ENCODE assay signal across 11 cellular contexts in the genomic region with DNA sequence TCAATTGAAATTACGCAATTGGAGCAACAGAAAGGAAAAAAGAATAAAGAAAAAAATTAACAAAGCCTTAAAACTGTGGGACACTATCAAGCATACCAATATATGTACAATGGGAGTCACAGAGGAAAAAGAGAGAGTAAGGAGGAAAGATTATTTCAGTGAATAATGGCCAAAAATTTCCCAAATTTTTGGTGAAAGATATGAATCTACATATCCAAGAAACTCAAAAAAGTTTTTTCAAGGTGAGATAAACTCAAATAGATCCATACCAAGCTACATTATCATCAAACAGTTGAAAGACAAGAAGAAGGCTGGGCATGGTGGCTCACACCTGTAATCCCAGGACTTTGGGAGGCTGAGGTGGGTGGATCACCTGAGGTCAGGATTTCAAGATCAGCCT.
"Had no signal": no experiment of that assay in that cellular context is flagged by ENCODE, and none has a peak within 500 bp of the region (broad histone marks: within the 10 kb centered on the region; RNA-seq: fewer than 3 reads in every experiment).

No MANE protein-coding gene starts in this region.

- H3K4me2 ChIP-seq: GM23338 had no signal

- DNase-seq: GM23248, GOT3, H7, H9, HCEC 1CT, HFFc6 had no signal

- H3K4me1 ChIP-seq: HAP-1 had no signal

- H3K4me3 ChIP-seq: GM23248, GM23338, HAP-1 had no signal

- H3K9ac ChIP-seq: GM23248 had no signal

- H2AFZ ChIP-seq: GM23248, GM23338 had no signal

- H3K36me3 ChIP-seq: HAP-1 had no signal

- ATAC-seq: GM23338, HCT116 had no signal

- FAIRE-seq: H1, H54 had no signal

- H3K27ac ChIP-seq: GM23248 had no signal
